2 cellular contexts compared by ENCODE assay signal in the genomic region with DNA sequence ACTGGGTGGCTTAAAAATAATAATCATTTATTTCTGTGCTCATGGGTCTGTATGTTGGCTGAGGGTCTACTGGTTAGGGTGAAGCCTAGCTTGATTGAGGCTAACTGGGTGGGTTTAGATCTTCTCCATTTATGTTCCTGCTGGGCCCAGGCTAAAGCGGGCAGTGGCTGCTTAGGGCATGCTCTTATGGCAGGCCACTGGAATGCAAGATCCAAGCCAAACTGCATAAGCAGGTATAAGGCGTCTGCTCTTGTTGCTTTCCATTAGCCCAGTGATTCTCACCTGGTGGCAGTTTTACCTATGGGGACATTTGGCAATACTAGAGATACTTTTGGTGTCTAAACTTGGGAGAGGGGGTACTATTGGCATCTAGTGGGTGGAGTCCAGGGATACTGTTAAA.
TF ChIP-seq lines count a peak whose summit lies in the region.

No MANE protein-coding gene starts in this region.

TF ChIP-seq in HepG2, 621 proteins besides CTCF, POLR2A, EP300 and RAD21:
- peak; percentile 20 for TF ChIP-seq RBM22 (optimal IDR thresholded peaks at IDR 0.05; ENCODE audit: low read length)
- TF ChIP-seq, protein P1, sequence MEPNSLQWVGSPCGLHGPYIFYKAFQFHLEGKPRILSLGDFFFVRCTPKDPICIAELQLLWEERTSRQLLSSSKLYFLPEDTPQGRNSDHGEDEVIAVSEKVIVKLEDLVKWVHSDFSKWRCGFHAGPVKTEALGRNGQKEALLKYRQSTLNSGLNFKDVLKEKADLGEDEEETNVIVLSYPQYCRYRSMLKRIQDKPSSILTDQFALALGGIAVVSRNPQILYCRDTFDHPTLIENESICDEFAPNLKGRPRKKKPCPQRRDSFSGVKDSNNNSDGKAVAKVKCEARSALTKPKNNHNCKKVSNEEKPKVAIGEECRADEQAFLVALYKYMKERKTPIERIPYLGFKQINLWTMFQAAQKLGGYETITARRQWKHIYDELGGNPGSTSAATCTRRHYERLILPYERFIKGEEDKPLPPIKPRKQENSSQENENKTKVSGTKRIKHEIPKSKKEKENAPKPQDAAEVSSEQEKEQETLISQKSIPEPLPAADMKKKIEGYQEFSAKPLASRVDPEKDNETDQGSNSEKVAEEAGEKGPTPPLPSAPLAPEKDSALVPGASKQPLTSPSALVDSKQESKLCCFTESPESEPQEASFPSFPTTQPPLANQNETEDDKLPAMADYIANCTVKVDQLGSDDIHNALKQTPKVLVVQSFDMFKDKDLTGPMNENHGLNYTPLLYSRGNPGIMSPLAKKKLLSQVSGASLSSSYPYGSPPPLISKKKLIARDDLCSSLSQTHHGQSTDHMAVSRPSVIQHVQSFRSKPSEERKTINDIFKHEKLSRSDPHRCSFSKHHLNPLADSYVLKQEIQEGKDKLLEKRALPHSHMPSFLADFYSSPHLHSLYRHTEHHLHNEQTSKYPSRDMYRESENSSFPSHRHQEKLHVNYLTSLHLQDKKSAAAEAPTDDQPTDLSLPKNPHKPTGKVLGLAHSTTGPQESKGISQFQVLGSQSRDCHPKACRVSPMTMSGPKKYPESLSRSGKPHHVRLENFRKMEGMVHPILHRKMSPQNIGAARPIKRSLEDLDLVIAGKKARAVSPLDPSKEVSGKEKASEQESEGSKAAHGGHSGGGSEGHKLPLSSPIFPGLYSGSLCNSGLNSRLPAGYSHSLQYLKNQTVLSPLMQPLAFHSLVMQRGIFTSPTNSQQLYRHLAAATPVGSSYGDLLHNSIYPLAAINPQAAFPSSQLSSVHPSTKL (CRISPR knock-in tag; IDR thresholded peaks at IDR 0.05): no peak

TF ChIP-seq in SK-N-SH, 30 proteins besides CTCF, POLR2A, EP300 and RAD21:
- TF ChIP-seq GABPA (IDR thresholded peaks at IDR 0.05; ENCODE audit: low read depth): no peak
- TF ChIP-seq POLR2AphosphoS5 (IDR thresholded peaks at IDR 0.05; ENCODE audit: low read depth, low read length): no peak
- TF ChIP-seq SMC3 (IDR thresholded peaks at IDR 0.05; ENCODE audit: low read depth, low read length): no peak
- TF ChIP-seq NRF1 (IDR thresholded peaks at IDR 0.05; ENCODE audit: low read depth, low read length): no peak
- TF ChIP-seq, protein P2, sequence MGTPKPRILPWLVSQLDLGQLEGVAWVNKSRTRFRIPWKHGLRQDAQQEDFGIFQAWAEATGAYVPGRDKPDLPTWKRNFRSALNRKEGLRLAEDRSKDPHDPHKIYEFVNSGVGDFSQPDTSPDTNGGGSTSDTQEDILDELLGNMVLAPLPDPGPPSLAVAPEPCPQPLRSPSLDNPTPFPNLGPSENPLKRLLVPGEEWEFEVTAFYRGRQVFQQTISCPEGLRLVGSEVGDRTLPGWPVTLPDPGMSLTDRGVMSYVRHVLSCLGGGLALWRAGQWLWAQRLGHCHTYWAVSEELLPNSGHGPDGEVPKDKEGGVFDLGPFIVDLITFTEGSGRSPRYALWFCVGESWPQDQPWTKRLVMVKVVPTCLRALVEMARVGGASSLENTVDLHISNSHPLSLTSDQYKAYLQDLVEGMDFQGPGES (IDR thresholded peaks at IDR 0.05; ENCODE audit: low read depth, low read length): no peak
- TF ChIP-seq, protein P3, sequence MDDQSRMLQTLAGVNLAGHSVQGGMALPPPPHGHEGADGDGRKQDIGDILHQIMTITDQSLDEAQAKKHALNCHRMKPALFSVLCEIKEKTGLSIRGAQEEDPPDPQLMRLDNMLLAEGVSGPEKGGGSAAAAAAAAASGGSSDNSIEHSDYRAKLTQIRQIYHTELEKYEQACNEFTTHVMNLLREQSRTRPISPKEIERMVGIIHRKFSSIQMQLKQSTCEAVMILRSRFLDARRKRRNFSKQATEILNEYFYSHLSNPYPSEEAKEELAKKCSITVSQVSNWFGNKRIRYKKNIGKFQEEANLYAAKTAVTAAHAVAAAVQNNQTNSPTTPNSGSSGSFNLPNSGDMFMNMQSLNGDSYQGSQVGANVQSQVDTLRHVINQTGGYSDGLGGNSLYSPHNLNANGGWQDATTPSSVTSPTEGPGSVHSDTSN (IDR thresholded peaks at IDR 0.05): no peak
- no peak for TF ChIP-seq CHD2 (IDR thresholded peaks at IDR 0.05; ENCODE audit: low read length, partially characterized antibody)
- TF ChIP-seq FOSL2 (IDR thresholded peaks at IDR 0.05; ENCODE audit: borderline replicate concordance, low read depth): no peak
- TF ChIP-seq, protein P4, sequence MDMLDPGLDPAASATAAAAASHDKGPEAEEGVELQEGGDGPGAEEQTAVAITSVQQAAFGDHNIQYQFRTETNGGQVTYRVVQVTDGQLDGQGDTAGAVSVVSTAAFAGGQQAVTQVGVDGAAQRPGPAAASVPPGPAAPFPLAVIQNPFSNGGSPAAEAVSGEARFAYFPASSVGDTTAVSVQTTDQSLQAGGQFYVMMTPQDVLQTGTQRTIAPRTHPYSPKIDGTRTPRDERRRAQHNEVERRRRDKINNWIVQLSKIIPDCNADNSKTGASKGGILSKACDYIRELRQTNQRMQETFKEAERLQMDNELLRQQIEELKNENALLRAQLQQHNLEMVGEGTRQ (IDR thresholded peaks at IDR 0.05; ENCODE audit: borderline replicate concordance, low read depth, low read length): no peak
- TF ChIP-seq JUND (IDR thresholded peaks at IDR 0.05): no peak
- TF ChIP-seq TEAD4 (IDR thresholded peaks at IDR 0.05; ENCODE audit: borderline replicate concordance, insufficient read depth): no peak
- no peak for TF ChIP-seq TCF12 (IDR thresholded peaks at IDR 0.05)
- TF ChIP-seq, protein P5, sequence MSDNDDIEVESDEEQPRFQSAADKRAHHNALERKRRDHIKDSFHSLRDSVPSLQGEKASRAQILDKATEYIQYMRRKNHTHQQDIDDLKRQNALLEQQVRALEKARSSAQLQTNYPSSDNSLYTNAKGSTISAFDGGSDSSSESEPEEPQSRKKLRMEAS (IDR thresholded peaks at IDR 0.05; ENCODE audit: low read depth): no peak
- TF ChIP-seq, protein P6, sequence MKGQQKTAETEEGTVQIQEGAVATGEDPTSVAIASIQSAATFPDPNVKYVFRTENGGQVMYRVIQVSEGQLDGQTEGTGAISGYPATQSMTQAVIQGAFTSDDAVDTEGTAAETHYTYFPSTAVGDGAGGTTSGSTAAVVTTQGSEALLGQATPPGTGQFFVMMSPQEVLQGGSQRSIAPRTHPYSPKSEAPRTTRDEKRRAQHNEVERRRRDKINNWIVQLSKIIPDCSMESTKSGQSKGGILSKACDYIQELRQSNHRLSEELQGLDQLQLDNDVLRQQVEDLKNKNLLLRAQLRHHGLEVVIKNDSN (IDR thresholded peaks at IDR 0.05; ENCODE audit: borderline replicate concordance, low read depth): no peak
- TF ChIP-seq, protein P7, sequence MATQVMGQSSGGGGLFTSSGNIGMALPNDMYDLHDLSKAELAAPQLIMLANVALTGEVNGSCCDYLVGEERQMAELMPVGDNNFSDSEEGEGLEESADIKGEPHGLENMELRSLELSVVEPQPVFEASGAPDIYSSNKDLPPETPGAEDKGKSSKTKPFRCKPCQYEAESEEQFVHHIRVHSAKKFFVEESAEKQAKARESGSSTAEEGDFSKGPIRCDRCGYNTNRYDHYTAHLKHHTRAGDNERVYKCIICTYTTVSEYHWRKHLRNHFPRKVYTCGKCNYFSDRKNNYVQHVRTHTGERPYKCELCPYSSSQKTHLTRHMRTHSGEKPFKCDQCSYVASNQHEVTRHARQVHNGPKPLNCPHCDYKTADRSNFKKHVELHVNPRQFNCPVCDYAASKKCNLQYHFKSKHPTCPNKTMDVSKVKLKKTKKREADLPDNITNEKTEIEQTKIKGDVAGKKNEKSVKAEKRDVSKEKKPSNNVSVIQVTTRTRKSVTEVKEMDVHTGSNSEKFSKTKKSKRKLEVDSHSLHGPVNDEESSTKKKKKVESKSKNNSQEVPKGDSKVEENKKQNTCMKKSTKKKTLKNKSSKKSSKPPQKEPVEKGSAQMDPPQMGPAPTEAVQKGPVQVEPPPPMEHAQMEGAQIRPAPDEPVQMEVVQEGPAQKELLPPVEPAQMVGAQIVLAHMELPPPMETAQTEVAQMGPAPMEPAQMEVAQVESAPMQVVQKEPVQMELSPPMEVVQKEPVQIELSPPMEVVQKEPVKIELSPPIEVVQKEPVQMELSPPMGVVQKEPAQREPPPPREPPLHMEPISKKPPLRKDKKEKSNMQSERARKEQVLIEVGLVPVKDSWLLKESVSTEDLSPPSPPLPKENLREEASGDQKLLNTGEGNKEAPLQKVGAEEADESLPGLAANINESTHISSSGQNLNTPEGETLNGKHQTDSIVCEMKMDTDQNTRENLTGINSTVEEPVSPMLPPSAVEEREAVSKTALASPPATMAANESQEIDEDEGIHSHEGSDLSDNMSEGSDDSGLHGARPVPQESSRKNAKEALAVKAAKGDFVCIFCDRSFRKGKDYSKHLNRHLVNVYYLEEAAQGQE (IDR thresholded peaks at IDR 0.05; ENCODE audit: low read depth, low read length): no peak
- TF ChIP-seq ELF1 (IDR thresholded peaks at IDR 0.05): no peak
- no peak for TF ChIP-seq FOXM1 (IDR thresholded peaks at IDR 0.05; ENCODE audit: low read depth)
